ENCODE assay signal across 8 cellular contexts in genomic region chr15:74396445-74397238, GRCh38.
A peak's percentile ranks its signal among the peaks of the same experiment; 100 is the strongest.
DNase-seq lines count a peak whose midpoint lies in the region; ATAC-seq and TF ChIP-seq lines count a peak whose summit lies in the region.
"Had no signal": no experiment of that assay in that cellular context is flagged by ENCODE, and none has a peak within 500 bp of the region (broad histone marks: within the 10 kb centered on the region; RNA-seq: fewer than 3 reads in every experiment).

No MANE protein-coding gene starts in this region.

- H3K9me3 ChIP-seq in tibial artery: no peaks in the 10 kb centered on the region
- H3K9me3 ChIP-seq: right lobe of liver had no signal

- H3K36me3 ChIP-seq in tibial artery: no peaks in the 10 kb centered on the region
- H3K36me3 ChIP-seq: right lobe of liver had no signal

- H3K27me3 ChIP-seq in tibial artery: peaks cover 0 to 15% of the 10 kb centered on the region in 2 donors
- H3K27me3 ChIP-seq: right lobe of liver had no signal

- peak overlapping the region; percentile 96 for H3K27ac ChIP-seq in epithelial cell of prostate
- no peak overlapping the region for H3K27ac ChIP-seq in tibial artery
- H3K27ac ChIP-seq: right lobe of liver had no signal

- H3K4me1 Mint-ChIP-seq in stimulated activated naive CD8-positive, alpha-beta T cell treated with anti-CD3 and anti-CD28 coated beads, Interleukin-15, amount 100 ng/mL, for 72 hours: peaks cover 99% of the 10 kb centered on the region

- peak overlapping the region; percentile 95 to 96 for H3K27ac Mint-ChIP-seq in stimulated activated naive CD8-positive, alpha-beta T cell treated with anti-CD3 and anti-CD28 coated beads, Interleukin-15, amount 100 ng/mL, for 72 hours

- no peaks in the 10 kb centered on the region for H3K9me3 Mint-ChIP-seq in stimulated activated naive CD8-positive, alpha-beta T cell treated with anti-CD3 and anti-CD28 coated beads, Interleukin-15, amount 100 ng/mL, for 72 hours

- DNase-seq in RPMI8226 (peak; percentile 66), epithelial cell of prostate (ENCODE audit: low read depth, low spot score) (peak; percentile 99), tibial artery (no peak), DMS79 treated with DMSO at 0.1 percent for 48 hours (lab: John Stamatoyannopoulos, UW) (no peak)
- peak; percentile 41 to 77 for DNase-seq in stimulated activated naive CD8-positive, alpha-beta T cell treated with anti-CD3 and anti-CD28 coated beads, Interleukin-15, amount 100 ng/mL, for 72 hours
- DNase-seq: right lobe of liver had no signal

- no peak for TF ChIP-seq CTCF in tibial artery (IDR thresholded peaks at IDR 0.05)

- H3K4me1 ChIP-seq in tibial artery: no peaks in the 10 kb centered on the region
- H3K4me1 ChIP-seq: right lobe of liver had no signal

- no peak overlapping the region for H3K4me3 ChIP-seq in tibial artery
- H3K4me3 ChIP-seq: right lobe of liver had no signal

- intact Hi-C loops in tibial artery (cut with DNase I; ENCODE audit: low total_unique reads): loop anchor here (5.0 kb wide), 1 partner anchor 356 kb away; no protein-coding TSS in a partner anchor

- ATAC-seq in GM18511 (IDR thresholded peaks at IDR 0.05; ENCODE audit: unreplicated experiment) (peak; percentile 45), HG02610 (IDR thresholded peaks at IDR 0.05; ENCODE audit: unreplicated experiment) (peak; percentile 31)
- ATAC-seq in stimulated activated naive CD8-positive, alpha-beta T cell treated with anti-CD3 and anti-CD28 coated beads, Interleukin-15, amount 100 ng/mL, for 72 hours: peak; percentile 69

- no peaks in the 10 kb centered on the region for H3K27me3 Mint-ChIP-seq in stimulated activated naive CD8-positive, alpha-beta T cell treated with anti-CD3 and anti-CD28 coated beads, Interleukin-15, amount 100 ng/mL, for 72 hours

- H3K4me3 Mint-ChIP-seq in stimulated activated naive CD8-positive, alpha-beta T cell treated with anti-CD3 and anti-CD28 coated beads, Interleukin-15, amount 100 ng/mL, for 72 hours: peak overlapping the region; percentile 63 to 81

Comparison
In these comparisons a context has a peak if more than half of its experiments do, and no peak if none do; other contexts are left out.
1. DNase-seq: peak in RPMI8226 (single experiment), epithelial cell of prostate (single experiment) and stimulated activated naive CD8-positive, alpha-beta T cell treated with anti-CD3 and anti-CD28 coated beads, Interleukin-15, amount 100 ng/mL, for 72 hours (2 of 2); none in tibial artery (0 of 2) and DMS79 treated with DMSO at 0.1 percent for 48 hours (single experiment).
2. Peak in every context shown above with its lines, with median percentiles within 50 percentile points of each other: ATAC-seq.